ENCODE assay signal across 30 cellular contexts in genomic region chr7:108380527-108380926, GRCh38.
"Had no signal": no experiment of that assay in that cellular context is flagged by ENCODE, and none has a peak within 500 bp of the region (broad histone marks: within the 10 kb centered on the region; RNA-seq: fewer than 3 reads in every experiment).

No MANE protein-coding gene starts in this region.

- H3K27me3 ChIP-seq: body of pancreas, hepatocyte, pancreas, right atrium auricular region, suprapubic skin, tibial artery, upper lobe of right lung had no signal

- H3K36me3 ChIP-seq: pancreas, right atrium auricular region, suprapubic skin, tibial artery, upper lobe of right lung, WERI-Rb-1 had no signal

- H3K27ac Mint-ChIP-seq: activated CD4-positive, alpha-beta memory T cell treated with anti-CD3 and anti-CD28 coated beads for 36 hours; activated naive CD4-positive, alpha-beta T cell treated with anti-CD3 and anti-CD28 coated beads, Interleukin-2, amount 50 U/mL, for 24 hours; activated T-helper 17 cell treated with anti-CD3 and anti-CD28 coated beads, Interleukin-2, amount 50 U/mL, for 72 hours; effector memory CD8-positive, alpha-beta T cell; T-cell had no signal

- FAIRE-seq: frontal cortex, keratinocyte, pancreas had no signal

- H3K9me3 Mint-ChIP-seq: activated CD4-positive, alpha-beta memory T cell treated with anti-CD3 and anti-CD28 coated beads for 36 hours; activated naive CD4-positive, alpha-beta T cell treated with anti-CD3 and anti-CD28 coated beads, Interleukin-2, amount 50 U/mL, for 24 hours; activated T-cell treated with anti-CD3 and anti-CD28 coated beads, Interleukin-2, amount 50 U/mL, for 4 hours; activated T-helper 17 cell treated with anti-CD3 and anti-CD28 coated beads, Interleukin-2, amount 50 U/mL, for 72 hours; effector memory CD8-positive, alpha-beta T cell; naive thymus-derived CD8-positive, alpha-beta T cell; neural crest cell; T-cell had no signal

- H3K36me3 Mint-ChIP-seq: activated CD4-positive, alpha-beta memory T cell treated with anti-CD3 and anti-CD28 coated beads for 36 hours; activated naive CD4-positive, alpha-beta T cell treated with anti-CD3 and anti-CD28 coated beads, Interleukin-2, amount 50 U/mL, for 24 hours; T-cell had no signal

- H3K27ac ChIP-seq: body of pancreas, coronary artery, hepatocyte, pancreas, right atrium auricular region, suprapubic skin, tibial artery, upper lobe of right lung, WERI-Rb-1 had no signal

- H3K4me3 ChIP-seq: body of pancreas, coronary artery, hepatocyte, pancreas, right atrium auricular region, smooth muscle cell, suprapubic skin, tibial artery, upper lobe of right lung had no signal

- H3K4me1 ChIP-seq: right atrium auricular region, suprapubic skin, tibial artery, upper lobe of right lung had no signal

- H3K4me1 Mint-ChIP-seq: activated naive CD4-positive, alpha-beta T cell treated with anti-CD3 and anti-CD28 coated beads, Interleukin-2, amount 50 U/mL, for 24 hours; activated T-helper 17 cell treated with anti-CD3 and anti-CD28 coated beads, Interleukin-2, amount 50 U/mL, for 72 hours; T-cell had no signal

- H3K27me3 Mint-ChIP-seq: effector memory CD8-positive, alpha-beta T cell; naive thymus-derived CD8-positive, alpha-beta T cell had no signal

- H3K4me3 Mint-ChIP-seq: activated CD4-positive, alpha-beta memory T cell treated with anti-CD3 and anti-CD28 coated beads for 36 hours; activated naive CD4-positive, alpha-beta T cell treated with anti-CD3 and anti-CD28 coated beads, Interleukin-2, amount 50 U/mL, for 24 hours; activated T-cell treated with anti-CD3 and anti-CD28 coated beads, Interleukin-2, amount 50 U/mL, for 4 hours; activated T-helper 17 cell treated with anti-CD3 and anti-CD28 coated beads, Interleukin-2, amount 50 U/mL, for 72 hours; effector memory CD8-positive, alpha-beta T cell; naive thymus-derived CD8-positive, alpha-beta T cell; neural crest cell; T-cell had no signal

- DNase-seq: activated CD4-positive, alpha-beta memory T cell treated with anti-CD3 and anti-CD28 coated beads for 36 hours; activated CD4-positive, alpha-beta T cell treated with anti-CD3 and anti-CD28 coated beads for 48 hours; activated CD8-positive, alpha-beta memory T cell treated with anti-CD3 and anti-CD28 coated beads, Interleukin-2, amount 50 U/mL, for 48 hours; activated T-cell treated with anti-CD3 and anti-CD28 coated beads, Interleukin-2, amount 50 U/mL, for 4 hours; anterior cingulate cortex; body of pancreas; effector memory CD8-positive, alpha-beta T cell; left colon; midbrain; naive thymus-derived CD8-positive, alpha-beta T cell; nucleus accumbens; pancreas; stimulated activated CD4-positive, alpha-beta T cell treated with anti-CD3 and anti-CD28 coated beads, Interleukin-1b, Interleukin-23, amount 100 ng/mL, for 48 hours; stimulated activated naive CD4-positive, alpha-beta T cell; T-cell; tibial artery; upper lobe of right lung; WERI-Rb-1 had no signal

- ATAC-seq: activated CD4-positive, CD25-positive, alpha-beta regulatory T cell treated with anti-CD3 and anti-CD28 coated beads, Interleukin-2, amount 50 U/mL, for 24 hours; activated T-cell treated with anti-CD3 and anti-CD28 coated beads, Interleukin-2, amount 50 U/mL, for 4 hours; activated T-helper 17 cell treated with anti-CD3 and anti-CD28 coated beads, Interleukin-2, amount 50 U/mL, for 72 hours; body of pancreas; effector memory CD8-positive, alpha-beta T cell; esophagus mucosa; left colon; naive thymus-derived CD8-positive, alpha-beta T cell; pancreas; T-cell; upper lobe of right lung had no signal
